ENCODE assay signal across 27 cellular contexts in the genomic region with DNA sequence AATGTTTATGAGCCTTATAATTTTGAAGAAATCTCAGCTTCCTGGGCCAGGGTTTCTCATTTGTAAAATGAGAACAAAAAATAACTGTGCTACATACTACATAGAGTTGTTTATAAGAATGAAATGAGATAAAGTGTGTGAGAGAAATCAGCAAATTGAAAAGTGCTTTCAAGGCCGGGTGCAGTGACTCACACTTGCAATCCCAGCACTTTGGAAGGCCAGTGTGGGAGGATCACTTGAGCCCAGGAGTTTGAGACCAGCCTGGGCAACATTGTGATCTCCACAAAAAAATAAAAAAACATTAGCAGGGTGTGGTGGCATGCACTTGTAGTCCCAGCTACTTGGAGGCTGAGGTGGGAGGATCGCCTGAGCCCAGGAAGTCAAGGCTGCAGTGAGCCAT. TPM values are rescaled to one million over a fixed set of nuclear protein-coding genes. Genes with fewer than 3 reads are reported as not detected.
"Had no signal": no experiment of that assay in that cellular context is flagged by ENCODE, and none has a peak within 500 bp of the region (broad histone marks: within the 10 kb centered on the region; RNA-seq: fewer than 3 reads in every experiment).

No MANE protein-coding gene starts in this region.

- H3K36me3 ChIP-seq: cardiac muscle cell, left ventricle myocardium inferior had no signal

- H3K4me3 ChIP-seq: cardiac muscle cell, left ventricle myocardium inferior had no signal

- DNase-seq: activated CD4-positive, alpha-beta T cell treated with anti-CD3 and anti-CD28 coated beads for 1 hour; activated CD8-positive, alpha-beta memory T cell treated with anti-CD3 and anti-CD28 coated beads for 24 hours; activated naive CD4-positive, alpha-beta T cell treated with Interleukin-2 at 50 U/mL for 16 hours; activated naive CD8-positive, alpha-beta T cell treated with anti-CD3 and anti-CD28 coated beads for 36 hours; activated T-cell treated with anti-CD3 and anti-CD28 coated beads, Interleukin-2, amount 50 U/mL, for 48 hours; amygdala; foreskin melanocyte; immature natural killer cell; kidney glomerular epithelial cell; left ventricle myocardium inferior; naive thymus-derived CD4-positive, alpha-beta T cell; small intestine; stimulated activated CD4-positive, alpha-beta T cell treated with anti-CD3 and anti-CD28 coated beads, Interleukin-15, amount 100 ng/mL, for 24 hours; stimulated activated CD4-positive, alpha-beta T cell treated with anti-CD3 and anti-CD28 coated beads, Interleukin-2, amount 100 ng/mL, for 48 hours; stimulated activated CD8-positive, alpha-beta memory T cell treated with anti-CD3 and anti-CD28 coated beads, Interleukin-4, amount 100 ng/mL, for 48 hours; stimulated activated naive B cell treated with anti-CD40 and anti-IgM and Interleukin-4, amounts not matched to agents 10 μg/mL and 1 μg/mL and 100 μg/mL, for 72 hours; trophoblast cell had no signal

- H3K27ac ChIP-seq: cardiac muscle cell, epithelial cell of prostate, left ventricle myocardium inferior had no signal

- H3K27me3 ChIP-seq: cardiac muscle cell had no signal

- H3K9me3 ChIP-seq: left ventricle myocardium inferior had no signal

- H3K4me1 ChIP-seq: left ventricle myocardium inferior had no signal

RNA-seq across cellular contexts. Expression of a gene that starts 22.4 kb away (rescaled TPM):
- total RNA-seq: cardiac muscle cell, chondrocyte, fibroblast of lung, left ventricle myocardium inferior, lung microvascular endothelial cell, omental fat pad, posterior vena cava, renal cortical epithelial cell, sciatic nerve, temporal lobe had no signal
